In the genomic region with DNA sequence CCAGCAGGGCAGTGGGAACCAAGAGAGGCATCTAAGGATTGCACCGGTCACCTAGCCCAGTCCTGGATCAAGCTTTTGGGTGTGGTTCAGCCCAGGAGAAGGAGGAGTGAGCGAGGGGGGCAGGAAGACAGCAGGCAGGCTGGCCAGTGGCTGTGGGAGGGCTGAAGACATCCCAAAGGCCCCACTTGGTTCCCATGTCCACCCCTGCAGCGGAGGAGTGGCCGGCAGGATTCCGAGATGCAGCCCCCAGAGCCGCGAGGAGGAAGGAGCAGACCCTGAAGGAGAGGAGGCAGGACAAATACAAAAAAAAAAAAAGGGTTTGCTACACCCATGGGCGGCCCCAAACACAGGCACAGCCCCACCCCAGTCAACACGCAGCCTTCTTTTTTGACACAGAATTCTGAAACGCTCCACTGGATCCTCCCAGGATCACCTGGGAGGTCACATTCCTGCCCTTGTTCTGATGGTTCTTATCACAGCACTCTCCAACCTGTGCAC, we compare ENCODE assay signal across 22 cellular contexts. TPM values are rescaled to one million over a fixed set of nuclear protein-coding genes. Genes with fewer than 3 reads are reported as not detected.
A peak's percentile ranks its signal among the peaks of the same experiment; 100 is the strongest.
DNase-seq lines count a peak whose midpoint lies in the region; ATAC-seq and TF ChIP-seq lines count a peak whose summit lies in the region.
"Had no signal": no experiment of that assay in that cellular context is flagged by ENCODE, and none has a peak within 500 bp of the region (broad histone marks: within the 10 kb centered on the region; RNA-seq: fewer than 3 reads in every experiment).

No MANE protein-coding gene starts in this region.

- CTCF ChIA-PET in Caco-2 (lab: Charles Lee), result interaction anchor here (1.6 kb wide), 1 partner anchor 45 kb away, joined by 5 read pairs; no protein-coding TSS in a partner anchor
- CTCF ChIA-PET in HEK293 (lab: Yijun Ruan, JAX), result interaction anchor here (1.4 kb wide), 1 partner anchor 70 kb away, joined by 4 read pairs; no protein-coding TSS in a partner anchor

- no peak overlapping the region for H3K23ac ChIP-seq in neuronal stem cell (ENCODE audit: low read depth, low read length, poor library complexity)

- H3K9me3 Mint-ChIP-seq in Caco-2 (ENCODE audit: unreplicated experiment), result no peaks in the 10 kb centered on the region
- H3K9me3 Mint-ChIP-seq: CD4-positive, alpha-beta T cell had no signal

- WGBS in neuronal stem cell (ENCODE audit: extremely low coverage in 2 of 2, insufficient read length in 2 of 2, insufficient replicate concordance in 1 of 2), 2 donors, result no CpG with 5 or more reads among the region's 10 CpGs

- H3K4me1 ChIP-seq in Caco-2 (peaks cover 44% of the 10 kb centered on the region), HEK293 (ENCODE audit: control insufficient read depth, insufficient read depth, low read length) (no peaks in the 10 kb centered on the region), neuronal stem cell (ENCODE audit: control insufficient read depth in 2 of 2, insufficient read depth in 1 of 2, low read depth in 1 of 2, low read length in 2 of 2) (peaks cover 3 to 33% of the 10 kb centered on the region in 2 donors)
- H3K4me1 ChIP-seq: HAP-1 had no signal

- H3K4me3 ChIP-seq in Caco-2 (ENCODE audit: low read depth, low read length) (no peak overlapping the region), HEK293 (ENCODE audit: low read depth, low read length) (no peak overlapping the region), epithelial cell of esophagus (ENCODE audit: low read length) (peak overlapping the region; percentile 30), neuronal stem cell (ENCODE audit: low read length in 2 of 2) (no peak overlapping the region)
- H3K4me3 ChIP-seq: GM12878, HAP-1, K562 had no signal

- H3K4me3 Mint-ChIP-seq in Caco-2 (ENCODE audit: unreplicated experiment), result no peak overlapping the region
- H3K4me3 Mint-ChIP-seq: CD4-positive, alpha-beta T cell had no signal

- H3K79me1 ChIP-seq in neuronal stem cell (ENCODE audit: low read depth, low read length), result peaks cover 3% of the 10 kb centered on the region

- H3K4ac ChIP-seq in neuronal stem cell (ENCODE audit: low read length), result no peak overlapping the region

- no peak overlapping the region for H3K9ac ChIP-seq in neuronal stem cell (ENCODE audit: low read depth, low read length, poor library complexity)

- no peak overlapping the region for H2BK120ac ChIP-seq in neuronal stem cell (ENCODE audit: low read depth, low read length)

- H2BK5ac ChIP-seq in neuronal stem cell (ENCODE audit: low read length), result no peak overlapping the region

- H2BK15ac ChIP-seq in neuronal stem cell (ENCODE audit: low read length), result peak overlapping the region; percentile 46

- H4K91ac ChIP-seq in neuronal stem cell (ENCODE audit: low read depth, low read length, poor library complexity), result no peak overlapping the region

- BruUV-seq in Caco-2 (replicated peaks; lab: Mats Ljungman, UMichigan), result no TSS peak

- H3K27ac Mint-ChIP-seq in Caco-2 (ENCODE audit: unreplicated experiment), result peak overlapping the region; percentile 40
- H3K27ac Mint-ChIP-seq: CD4-positive, alpha-beta T cell had no signal

- peak overlapping the region; percentile 95 for H3K18ac ChIP-seq in neuronal stem cell (ENCODE audit: low read length)

- DNase-seq in Caco-2 (peak in 1 of 2 experiments; percentile 35), epithelial cell of esophagus (ENCODE audit: low read depth) (no peak), neuronal stem cell (ENCODE audit: low spot score) (no peak), NCI-H345 treated with DMSO at 0.1 percent for 48 hours (lab: John Stamatoyannopoulos, UW; ENCODE audit: unreplicated experiment) (no peak), iPS-NIHi7 (ENCODE audit: extremely low spot score) (no peak)
- DNase-seq: COR-L47, DND-41, MG63, NCI-H1417 treated with DMSO at 0.1 percent for 48 hours, NCI-H1930, NCI-H510A, SIG-M5 had no signal

- ATAC-seq in HG03432 (IDR thresholded peaks at IDR 0.05; ENCODE audit: unreplicated experiment) (no peak), HG03521 (IDR thresholded peaks at IDR 0.05; ENCODE audit: unreplicated experiment) (no peak)
- ATAC-seq: GM12878, K562 had no signal

- TF ChIP-seq CTCF in Caco-2 (IDR thresholded peaks at IDR 0.05; ENCODE audit: insufficient read depth in 1 of 2, low read depth in 1 of 2, low read length in 1 of 2, severe bottlenecking in 1 of 2, unreplicated experiment in 1 of 2) (no peak), HEK293 (tag by site-specific recombination; IDR thresholded peaks at IDR 0.05) (no peak), epithelial cell of esophagus (IDR thresholded peaks at IDR 0.05; ENCODE audit: insufficient read depth, low read depth, low read length, missing control alignments) (no peak)

- H2BK12ac ChIP-seq in neuronal stem cell (ENCODE audit: low read length), result peak overlapping the region; percentile 18

- H3K27ac ChIP-seq in HEK293 (ENCODE audit: extremely low read depth, low read depth, low read length), result no peak overlapping the region
- H3K27ac ChIP-seq in neuronal stem cell (replicated peaks; ENCODE audit: low read length), result no peak overlapping the region

- H3K4me1 Mint-ChIP-seq in Caco-2 (ENCODE audit: low read depth, unreplicated experiment), result peaks cover 12% of the 10 kb centered on the region

- H3K36me3 ChIP-seq in Caco-2 (ENCODE audit: control insufficient read depth, insufficient read depth, low read length) (no peaks in the 10 kb centered on the region), HEK293 (ENCODE audit: control insufficient read depth in 2 of 2, insufficient read depth in 1 of 2, low read length in 2 of 2) (no peaks in the 10 kb centered on the region), neuronal stem cell (replicated peaks in 1 of 2; ENCODE audit: control insufficient read depth in 2 of 2, insufficient read depth in 2 of 2, low read length in 2 of 2) (no peaks in the 10 kb centered on the region)
- H3K36me3 ChIP-seq: HAP-1, MG63 had no signal

- H3K27me3 Mint-ChIP-seq in Caco-2 (ENCODE audit: insufficient read depth, unreplicated experiment), result no peaks in the 10 kb centered on the region
- H3K27me3 Mint-ChIP-seq: CD4-positive, alpha-beta T cell had no signal

- H2AK5ac ChIP-seq in neuronal stem cell (ENCODE audit: low read depth, low read length), result no peak overlapping the region

- no peaks in the 10 kb centered on the region for H3K36me3 Mint-ChIP-seq in Caco-2 (ENCODE audit: insufficient read depth, unreplicated experiment)

- H3K27me3 ChIP-seq in Caco-2 (replicated peaks; ENCODE audit: control insufficient read depth, insufficient read depth, low read length) (no peaks in the 10 kb centered on the region), neuronal stem cell (ENCODE audit: control insufficient read depth in 3 of 3, insufficient read depth in 3 of 3, low read depth in 1 of 3, low read length in 3 of 3) (peaks cover 0 to 20% (median 0%) of the 10 kb centered on the region in 3 experiments)
- H3K27me3 ChIP-seq: MG63 had no signal

- intact Hi-C loops in Caco-2 (cut with micrococcal nuclease; ENCODE audit: unreplicated experiment), result loop anchor here (5.0 kb wide), 1 partner anchor 50 kb away; no protein-coding TSS in a partner anchor

- H2AFZ ChIP-seq in neuronal stem cell (ENCODE audit: low read length), result no peak overlapping the region

- H3K9me3 ChIP-seq in Caco-2, result no peaks in the 10 kb centered on the region
- H3K9me3 ChIP-seq in HEK293 (ENCODE audit: control insufficient read depth, insufficient read depth, low read depth, low read length), result no peaks in the 10 kb centered on the region
- no peaks in the 10 kb centered on the region for H3K9me3 ChIP-seq in neuronal stem cell (replicated peaks in 1 of 2; ENCODE audit: control insufficient read depth in 2 of 2, insufficient read depth in 1 of 2, low read depth in 1 of 2, low read length in 2 of 2)
- H3K9me3 ChIP-seq: HAP-1, MG63 had no signal

- no peak overlapping the region for H3K4me2 ChIP-seq in neuronal stem cell (ENCODE audit: insufficient read depth, low read length, poor library complexity, severe bottlenecking)

- H4K8ac ChIP-seq in neuronal stem cell (ENCODE audit: low read depth, low read length), result no peak overlapping the region

- H3K14ac ChIP-seq in neuronal stem cell (ENCODE audit: low read length), result no peak overlapping the region

- POLR2A ChIA-PET in Caco-2 (lab: Charles Lee) (no interaction called here), HEK293 (lab: Yijun Ruan, JAX) (no interaction called here)

TF ChIP-seq in HEK293, 187 proteins besides CTCF, POLR2A, EP300 and RAD21:
- no peak for TF ChIP-seq ZNF791 (tag by site-specific recombination; IDR thresholded peaks at IDR 0.05)
- TF ChIP-seq ZNF792 (tag by site-specific recombination; IDR thresholded peaks at IDR 0.05), result no peak
- TF ChIP-seq ZNF132 (tag by site-specific recombination; IDR thresholded peaks at IDR 0.05; ENCODE audit: borderline replicate concordance), result no peak
- TF ChIP-seq KLF1 (tag by site-specific recombination; IDR thresholded peaks at IDR 0.05), result peak; percentile 68; the same call in 1 of the 2 replicates
TF ChIP-seq in HEK293: peak in this region for 1.

RNA-seq across cellular contexts. Expression of a gene that starts 1.1 kb away (rescaled TPM):
- total RNA-seq in Caco-2 (2022), result 0.16 and 0.20 TPM in 2 replicates
- polyA plus RNA-seq in neuronal stem cell (2013, experiment 1 of 2), result 0.14 TPM
- 0.12 TPM for polyA plus RNA-seq in neuronal stem cell (2013, experiment 2 of 2)
- total RNA-seq: A673; CD4-positive, alpha-beta T cell; GM12878; K562; LHCN-M2 had no signal
- polyA plus RNA-seq: BJ, GM12878, K562 had no signal

RNA-seq across cellular contexts. Expression of a gene that starts 30.6 kb away (rescaled TPM):
- total RNA-seq in Caco-2 (2022), result 7.1 and 8.3 TPM in 2 replicates
- polyA plus RNA-seq in neuronal stem cell (2013, experiment 1 of 2), result 0.17 TPM
- 0.40 TPM for polyA plus RNA-seq in neuronal stem cell (2013, experiment 2 of 2)
- total RNA-seq: A673; CD4-positive, alpha-beta T cell; GM12878; K562; LHCN-M2 had no signal
- polyA plus RNA-seq: K562 had no signal
